ENCODE assay signal across 19 cellular contexts in genomic region chr18:11842562-11842961, GRCh38.
"Had no signal": no experiment of that assay in that cellular context is flagged by ENCODE, and none has a peak within 500 bp of the region (broad histone marks: within the 10 kb centered on the region; RNA-seq: fewer than 3 reads in every experiment).

No MANE protein-coding gene starts in this region.

- H3K4me3 ChIP-seq: cardiac muscle cell, lower lobe of right lung, upper lobe of left lung had no signal

- H3K9me3 Mint-ChIP-seq: activated CD4-positive, alpha-beta memory T cell treated with anti-CD3 and anti-CD28 coated beads, Interleukin-2, amount 10 ng/mL, durations not matched to agents 7 days and 5 days; activated CD4-positive, alpha-beta T cell treated with anti-CD3 and anti-CD28 coated beads, Interleukin-2, amount 10 ng/mL, durations not matched to agents 24 days and 14 days; activated naive CD4-positive, alpha-beta T cell treated with anti-CD3 and anti-CD28 coated beads for 36 hours; activated naive CD8-positive, alpha-beta T cell treated with anti-CD3 and anti-CD28 coated beads, Interleukin-2, amount 10 ng/mL, durations not matched to agents 7 days and 5 days; activated T-cell treated with anti-CD3 and anti-CD28 coated beads, Interleukin-2, amount 50 U/mL, for 72 hours; natural killer cell had no signal

- H3K27ac ChIP-seq: cardiac muscle cell, lower lobe of right lung, upper lobe of left lung, VCaP had no signal

- DNase-seq: activated CD4-positive, alpha-beta memory T cell treated with anti-CD3 and anti-CD28 coated beads, Interleukin-2, amount 10 ng/mL, durations not matched to agents 7 days and 5 days; activated CD4-positive, alpha-beta T cell treated with anti-CD3 and anti-CD28 coated beads, Interleukin-2, amount 10 ng/mL, durations not matched to agents 24 days and 14 days; activated effector memory CD4-positive, alpha-beta T cell treated with Interleukin-2 at 50 U/mL for 16 hours; activated naive CD4-positive, alpha-beta T cell treated with anti-CD3 and anti-CD28 coated beads for 36 hours; activated naive CD8-positive, alpha-beta T cell treated with anti-CD3 and anti-CD28 coated beads, Interleukin-2, amount 10 ng/mL, durations not matched to agents 7 days and 5 days; activated T-cell treated with anti-CD3 and anti-CD28 coated beads, Interleukin-2, amount 50 U/mL, for 72 hours; amniotic stem cell; cortex of kidney; erythroblast; foreskin melanocyte; kidney; lower lobe of right lung; natural killer cell; stimulated activated CD4-positive, alpha-beta T cell treated with anti-CD3 and anti-CD28 coated beads, Interleukin-4, amount 100 ng/mL, for 24 hours; stimulated activated naive CD8-positive, alpha-beta T cell treated with anti-CD3 and anti-CD28 coated beads, Interleukin-15, Interleukin-2, amounts not matched to agents 100 U/mL and 50 U/mL, for 24 hours; upper lobe of left lung had no signal

- ATAC-seq: activated CD4-positive, CD25-positive, alpha-beta regulatory T cell treated with anti-CD3 and anti-CD28 coated beads, Interleukin-2, amount 50 U/mL, for 24 hours; activated T-cell treated with anti-CD3 and anti-CD28 coated beads, Interleukin-2, amount 50 U/mL, for 72 hours; lower lobe of right lung; natural killer cell; stimulated activated naive CD8-positive, alpha-beta T cell treated with anti-CD3 and anti-CD28 coated beads, Interleukin-15, Interleukin-2, amounts not matched to agents 100 U/mL and 50 U/mL, for 24 hours had no signal

- H3K27ac Mint-ChIP-seq: activated CD4-positive, alpha-beta memory T cell treated with anti-CD3 and anti-CD28 coated beads, Interleukin-2, amount 10 ng/mL, durations not matched to agents 7 days and 5 days; activated CD4-positive, alpha-beta T cell treated with anti-CD3 and anti-CD28 coated beads, Interleukin-2, amount 10 ng/mL, durations not matched to agents 24 days and 14 days; activated naive CD4-positive, alpha-beta T cell treated with anti-CD3 and anti-CD28 coated beads for 36 hours; activated naive CD8-positive, alpha-beta T cell treated with anti-CD3 and anti-CD28 coated beads, Interleukin-2, amount 10 ng/mL, durations not matched to agents 7 days and 5 days; activated T-cell treated with anti-CD3 and anti-CD28 coated beads, Interleukin-2, amount 50 U/mL, for 72 hours; natural killer cell had no signal

- H3K9me3 ChIP-seq: lower lobe of right lung, upper lobe of left lung had no signal

- H3K4me1 Mint-ChIP-seq: activated CD4-positive, alpha-beta memory T cell treated with anti-CD3 and anti-CD28 coated beads, Interleukin-2, amount 10 ng/mL, durations not matched to agents 7 days and 5 days; activated CD4-positive, alpha-beta T cell treated with anti-CD3 and anti-CD28 coated beads, Interleukin-2, amount 10 ng/mL, durations not matched to agents 24 days and 14 days; activated naive CD8-positive, alpha-beta T cell treated with anti-CD3 and anti-CD28 coated beads, Interleukin-2, amount 10 ng/mL, durations not matched to agents 7 days and 5 days; natural killer cell had no signal

- H3K27me3 ChIP-seq: cardiac muscle cell, upper lobe of left lung had no signal

- H3K4me1 ChIP-seq: lower lobe of right lung, upper lobe of left lung had no signal

- H3K36me3 Mint-ChIP-seq: activated naive CD8-positive, alpha-beta T cell treated with anti-CD3 and anti-CD28 coated beads, Interleukin-2, amount 10 ng/mL, durations not matched to agents 7 days and 5 days; natural killer cell had no signal

- H3K36me3 ChIP-seq: cardiac muscle cell, lower lobe of right lung, upper lobe of left lung had no signal

- H3K27me3 Mint-ChIP-seq: activated CD4-positive, alpha-beta memory T cell treated with anti-CD3 and anti-CD28 coated beads, Interleukin-2, amount 10 ng/mL, durations not matched to agents 7 days and 5 days had no signal

- H3K4me3 Mint-ChIP-seq: activated CD4-positive, alpha-beta memory T cell treated with anti-CD3 and anti-CD28 coated beads, Interleukin-2, amount 10 ng/mL, durations not matched to agents 7 days and 5 days; activated CD4-positive, alpha-beta T cell treated with anti-CD3 and anti-CD28 coated beads, Interleukin-2, amount 10 ng/mL, durations not matched to agents 24 days and 14 days; activated naive CD4-positive, alpha-beta T cell treated with anti-CD3 and anti-CD28 coated beads for 36 hours; activated naive CD8-positive, alpha-beta T cell treated with anti-CD3 and anti-CD28 coated beads, Interleukin-2, amount 10 ng/mL, durations not matched to agents 7 days and 5 days; activated T-cell treated with anti-CD3 and anti-CD28 coated beads, Interleukin-2, amount 50 U/mL, for 72 hours; natural killer cell had no signal
